In the genomic region with DNA sequence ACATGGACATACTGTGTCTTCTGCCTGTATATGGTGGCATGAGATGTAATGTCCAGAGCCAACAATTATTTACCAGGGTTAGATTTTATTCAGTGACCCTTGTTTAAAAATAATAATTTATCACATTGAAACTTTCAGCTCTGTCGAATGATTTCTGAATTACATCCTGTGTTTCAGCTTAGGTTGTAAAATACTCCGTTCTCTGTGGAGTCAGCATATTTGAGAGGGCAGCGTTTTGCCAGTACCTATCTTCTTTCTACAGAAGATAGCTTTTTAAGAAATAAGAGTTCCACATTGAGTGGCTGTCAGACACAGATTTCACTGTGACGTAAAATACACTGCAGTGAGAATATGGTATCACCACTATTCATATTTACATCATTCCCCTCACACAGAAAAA, we compare ENCODE assay signal across 10 cellular contexts.
"Had no signal": no experiment of that assay in that cellular context is flagged by ENCODE, and none has a peak within 500 bp of the region (broad histone marks: within the 10 kb centered on the region; RNA-seq: fewer than 3 reads in every experiment).

No MANE protein-coding gene starts in this region.

- H3K9me3 Mint-ChIP-seq: GM23338, HFFc6, IgD-negative memory B cell had no signal

- H3K27me3 Mint-ChIP-seq: IgD-negative memory B cell had no signal

- H3K4me2 ChIP-seq: GM23338, KMS-11 had no signal

- H3K4me3 Mint-ChIP-seq: GM23338, HFFc6, IgD-negative memory B cell had no signal

- H3K9ac ChIP-seq: KMS-11 had no signal

- H3K4me3 ChIP-seq: GM23338, HAP-1 had no signal

- H3K9me3 ChIP-seq: HAP-1 had no signal

- DNase-seq: H7, HFFc6, Kasumi-1, KBM-7 had no signal

- FAIRE-seq: H1 had no signal

- H2AFZ ChIP-seq: GM23338 had no signal

- H3K27ac Mint-ChIP-seq: GM23338, HFFc6, IgD-negative memory B cell had no signal

- H3K27ac ChIP-seq: HL-60, KMS-11 had no signal
